Comparison of ENCODE assay signal across 8 cellular contexts in genomic region chr2:12719400-12720104, GRCh38. TPM values are rescaled to one million over a fixed set of nuclear protein-coding genes. Genes with fewer than 3 reads are reported as not detected.
DNase-seq lines count a peak whose midpoint lies in the region; ATAC-seq and TF ChIP-seq lines count a peak whose summit lies in the region.

No MANE protein-coding gene starts in this region.

- peaks cover 15% of the 10 kb centered on the region for H3K36me3 ChIP-seq in iPS-18a (ENCODE audit: control insufficient read depth, low read depth, low read length)

- no peaks in the 10 kb centered on the region for H3K9me3 Mint-ChIP-seq in activated CD8-positive, alpha-beta T cell treated with anti-CD3 and anti-CD28 coated beads for 36 hours
- H3K9me3 Mint-ChIP-seq in stimulated activated naive B cell treated with anti-CD40 and anti-IgM and Interleukin-4, amounts not matched to agents 10 μg/mL and 1 μg/mL and 100 μg/mL, for 72 hours = no peaks in the 10 kb centered on the region

- TF ChIP-seq CTCF in activated CD8-positive, alpha-beta T cell treated with anti-CD3 and anti-CD28 coated beads for 36 hours (IDR thresholded peaks at IDR 0.05) = no peak

- intact Hi-C loops in activated CD8-positive, alpha-beta T cell treated with anti-CD3 and anti-CD28 coated beads for 36 hours (cut with micrococcal nuclease) = loop anchor here (5.0 kb wide), 7 partner anchors 138 to 887 kb away; no protein-coding TSS in a partner anchor

- peak; percentile 22 for DNase-seq in NCI-H510A treated with DMSO at 0.1 percent for 48 hours (lab: John Stamatoyannopoulos, UW)
- no peak for DNase-seq in NCI-H510A (lab: John Stamatoyannopoulos, UW)
- DNase-seq in activated CD8-positive, alpha-beta T cell treated with anti-CD3 and anti-CD28 coated beads for 36 hours = no peak
- no peak for DNase-seq in stimulated activated naive B cell treated with anti-CD40 and anti-IgM and Interleukin-4, amounts not matched to agents 10 μg/mL and 1 μg/mL and 100 μg/mL, for 72 hours
- DNase-seq in D341Med (ENCODE audit: low spot score) = no peak
- no peak for DNase-seq in cerebellar nuclear complex (lab: John Stamatoyannopoulos, UW)
- DNase-seq in H4 (ENCODE audit: low spot score) = no peak

- CTCF ChIA-PET in activated CD8-positive, alpha-beta T cell treated with anti-CD3 and anti-CD28 coated beads for 36 hours (lab: Charles Lee) = interaction anchor here (1.5 to 2.3 kb wide), 4 partner anchors 211 to 891 kb away, joined by 4 to 13 read pairs (median 4); no protein-coding TSS in a partner anchor

- H3K36me3 Mint-ChIP-seq in activated CD8-positive, alpha-beta T cell treated with anti-CD3 and anti-CD28 coated beads for 36 hours (ENCODE audit: low read depth) = peaks cover 2% of the 10 kb centered on the region
- peaks cover 0 to 1% of the 10 kb centered on the region in 2 donors for H3K36me3 Mint-ChIP-seq in stimulated activated naive B cell treated with anti-CD40 and anti-IgM and Interleukin-4, amounts not matched to agents 10 μg/mL and 1 μg/mL and 100 μg/mL, for 72 hours

- peak overlapping the region; percentile 70 for H3K27ac Mint-ChIP-seq in activated CD8-positive, alpha-beta T cell treated with anti-CD3 and anti-CD28 coated beads for 36 hours
- no peak overlapping the region for H3K27ac Mint-ChIP-seq in stimulated activated naive B cell treated with anti-CD40 and anti-IgM and Interleukin-4, amounts not matched to agents 10 μg/mL and 1 μg/mL and 100 μg/mL, for 72 hours

- H3K4me1 ChIP-seq in iPS-18a (ENCODE audit: control insufficient read depth, low read depth, low read length) = peaks cover 34% of the 10 kb centered on the region

- no peaks in the 10 kb centered on the region for H3K27me3 ChIP-seq in iPS-18a (ENCODE audit: control insufficient read depth, insufficient read depth, low read length)

- H3K4me3 ChIP-seq in iPS-18a (ENCODE audit: low read length) = peak overlapping the region; percentile 88

- ATAC-seq in activated CD8-positive, alpha-beta T cell treated with anti-CD3 and anti-CD28 coated beads for 36 hours = no peak
- ATAC-seq in stimulated activated naive B cell treated with anti-CD40 and anti-IgM and Interleukin-4, amounts not matched to agents 10 μg/mL and 1 μg/mL and 100 μg/mL, for 72 hours (replicated peaks) = no peak

- POLR2A ChIA-PET in activated CD8-positive, alpha-beta T cell treated with anti-CD3 and anti-CD28 coated beads for 36 hours (lab: Charles Lee) = no interaction called here

- H3K27ac ChIP-seq in iPS-18a (ENCODE audit: low read length) = no peak overlapping the region

- peak overlapping the region; percentile 97 for H3K9ac ChIP-seq in iPS-18a (ENCODE audit: low read length)

- H3K27me3 Mint-ChIP-seq in activated CD8-positive, alpha-beta T cell treated with anti-CD3 and anti-CD28 coated beads for 36 hours = no peaks in the 10 kb centered on the region
- no peaks in the 10 kb centered on the region for H3K27me3 Mint-ChIP-seq in stimulated activated naive B cell treated with anti-CD40 and anti-IgM and Interleukin-4, amounts not matched to agents 10 μg/mL and 1 μg/mL and 100 μg/mL, for 72 hours

- H3K9me3 ChIP-seq in iPS-18a (ENCODE audit: control insufficient read depth, low read depth, low read length) = no peaks in the 10 kb centered on the region

- peak overlapping the region; percentile 96 for H3K4me3 Mint-ChIP-seq in activated CD8-positive, alpha-beta T cell treated with anti-CD3 and anti-CD28 coated beads for 36 hours
- H3K4me3 Mint-ChIP-seq in stimulated activated naive B cell treated with anti-CD40 and anti-IgM and Interleukin-4, amounts not matched to agents 10 μg/mL and 1 μg/mL and 100 μg/mL, for 72 hours = peak overlapping the region; percentile 90 to 93

- peaks cover 56% of the 10 kb centered on the region for H3K4me1 Mint-ChIP-seq in activated CD8-positive, alpha-beta T cell treated with anti-CD3 and anti-CD28 coated beads for 36 hours (ENCODE audit: low read depth)
- H3K4me1 Mint-ChIP-seq in stimulated activated naive B cell treated with anti-CD40 and anti-IgM and Interleukin-4, amounts not matched to agents 10 μg/mL and 1 μg/mL and 100 μg/mL, for 72 hours = peaks cover 39 to 76% of the 10 kb centered on the region in 2 donors

RNA-seq across cellular contexts. Expression of gene TRIB2, which starts 2.8 kb away (rescaled TPM):
- total RNA-seq in activated CD8-positive, alpha-beta T cell treated with anti-CD3 and anti-CD28 coated beads for 36 hours = 10 to 100 TPM in 1 of 2 experiments, 1 to 10 TPM in 1; 9.2 to 11.0 TPM
- total RNA-seq in H4 (2014; rRNA removed; shearing (Covaris generic)) = 31.4 and 34.8 TPM in 2 replicates
